In the genomic region with DNA sequence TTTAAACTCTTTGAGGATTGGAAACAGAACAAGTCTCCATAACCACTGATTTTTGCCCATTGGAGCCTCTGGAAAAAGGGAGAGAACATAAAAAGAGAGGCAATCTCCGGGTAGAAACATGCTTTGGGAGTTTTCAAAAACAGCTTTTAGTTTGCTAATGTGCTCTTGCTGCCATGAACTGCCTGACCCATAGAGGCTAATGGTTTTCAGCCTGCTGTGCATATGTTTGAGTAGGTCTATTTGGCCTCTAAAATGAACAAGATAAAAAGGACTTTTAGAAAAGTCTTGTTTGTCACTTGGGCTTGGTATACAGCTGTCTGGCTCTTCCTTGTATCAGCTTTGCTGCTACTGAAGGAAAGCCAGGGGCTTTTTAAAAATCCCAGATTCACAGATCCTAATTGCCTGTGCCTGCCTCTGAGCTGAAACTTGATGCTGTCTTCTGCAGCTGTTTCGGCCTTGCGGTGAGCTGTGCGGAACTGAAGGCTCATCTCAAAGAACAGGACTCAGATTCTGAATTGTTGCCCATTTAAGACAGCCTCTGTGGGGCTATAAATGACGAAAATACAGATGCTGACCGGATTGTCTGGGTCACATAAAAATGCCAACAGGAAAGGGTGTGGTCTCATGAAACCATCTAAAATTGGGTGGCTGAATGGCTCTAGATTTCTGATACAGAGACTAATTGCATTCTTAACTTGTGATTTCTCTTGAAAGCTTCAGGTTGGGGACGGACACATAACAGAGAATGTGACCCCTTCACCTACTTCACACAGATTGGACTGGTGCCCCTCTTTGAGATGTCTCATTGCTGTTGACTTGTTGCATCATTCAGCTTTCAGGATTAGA, we compare ENCODE assay signal across 15 cellular contexts. TPM values are rescaled to one million over a fixed set of nuclear protein-coding genes. Genes with fewer than 3 reads are reported as not detected.
A peak's percentile ranks its signal among the peaks of the same experiment; 100 is the strongest.
DNase-seq lines count a peak whose midpoint lies in the region; ATAC-seq and TF ChIP-seq lines count a peak whose summit lies in the region.
"Had no signal": no experiment of that assay in that cellular context is flagged by ENCODE, and none has a peak within 500 bp of the region (broad histone marks: within the 10 kb centered on the region; RNA-seq: fewer than 3 reads in every experiment).

No MANE protein-coding gene starts in this region.

- no peak overlapping the region for H3K27ac Mint-ChIP-seq in GM23338
- H3K27ac Mint-ChIP-seq in effector memory CD8-positive, alpha-beta T cell = peak overlapping the region; percentile 65 to 78
- H3K27ac Mint-ChIP-seq in endothelial cell (ENCODE audit: unreplicated experiment) = no peak overlapping the region
- H3K27ac Mint-ChIP-seq: activated CD8-positive, alpha-beta T cell treated with anti-CD3 and anti-CD28 coated beads for 36 hours had no signal

- peak overlapping the region; percentile 65; the same call in 1 of the 2 replicates for H3K4me2 ChIP-seq in GM23338

- no peaks in the 10 kb centered on the region for H3K27me3 ChIP-seq in GM23338 (ENCODE audit: insufficient read depth)
- H3K27me3 ChIP-seq in BE2C = no peaks in the 10 kb centered on the region

- H3K36me3 Mint-ChIP-seq in GM23338 (ENCODE audit: low read depth) = no peaks in the 10 kb centered on the region
- no peaks in the 10 kb centered on the region for H3K36me3 Mint-ChIP-seq in effector memory CD8-positive, alpha-beta T cell (ENCODE audit: insufficient read depth)
- H3K36me3 Mint-ChIP-seq in endothelial cell (ENCODE audit: low read depth, unreplicated experiment) = no peaks in the 10 kb centered on the region

- H3K4me3 Mint-ChIP-seq in GM23338 = peak overlapping the region; percentile 26; the same call in 1 of the 3 replicates
- H3K4me3 Mint-ChIP-seq in effector memory CD8-positive, alpha-beta T cell = no peak overlapping the region
- H3K4me3 Mint-ChIP-seq in endothelial cell (ENCODE audit: unreplicated experiment) = no peak overlapping the region
- H3K4me3 Mint-ChIP-seq: activated CD8-positive, alpha-beta T cell treated with anti-CD3 and anti-CD28 coated beads for 36 hours had no signal

- no peak for TF ChIP-seq CTCF in GM23338 (conservative IDR thresholded peaks at IDR 0.05; ENCODE audit: low read depth in 2 of 2)
- no peak for TF ChIP-seq CTCF in BE2C (IDR thresholded peaks at IDR 0.05; ENCODE audit: low read depth, low read length)
- no peak for TF ChIP-seq CTCF in endothelial cell (IDR thresholded peaks at IDR 0.05; ENCODE audit: unreplicated experiment)

- peak; percentile 13 for DNase-seq in GM23338 (ENCODE audit: low spot score)
- peak; percentile 8 for DNase-seq in NCI-H82 treated with DMSO at 0.1 percent for 48 hours (lab: John Stamatoyannopoulos, UW; ENCODE audit: unreplicated experiment)
- no peak for DNase-seq in effector memory CD8-positive, alpha-beta T cell
- DNase-seq in sciatic nerve (ENCODE audit: low spot score) = no peak
- no peak for DNase-seq in BE2C
- DNase-seq in activated CD8-positive, alpha-beta memory T cell treated with anti-CD3 and anti-CD28 coated beads, Interleukin-2, amount 50 U/mL, for 48 hours = no peak
- no peak for DNase-seq in endothelial cell (ENCODE audit: low spot score)
- DNase-seq: activated CD8-positive, alpha-beta T cell treated with anti-CD3 and anti-CD28 coated beads for 36 hours; adrenal gland; heart left ventricle; midbrain; NCI-H1417 treated with DMSO at 0.1 percent for 48 hours; SHP77 treated with DMSO at 0.1 percent for 48 hours; stimulated activated naive CD8-positive, alpha-beta T cell treated with anti-CD3 and anti-CD28 coated beads, Interleukin-15, Interleukin-2, amounts not matched to agents 100 U/mL and 50 U/mL, for 24 hours had no signal

- H3K4me1 ChIP-seq in GM23338 (ENCODE audit: insufficient read depth) (peaks cover 15% of the 10 kb centered on the region), BE2C (no peaks in the 10 kb centered on the region)
- H3K4me1 ChIP-seq: adrenal gland, heart left ventricle had no signal

- H4K20me1 ChIP-seq in GM23338 (replicated peaks; ENCODE audit: insufficient read depth) = no peaks in the 10 kb centered on the region

- no peak overlapping the region for H3K27ac ChIP-seq in GM23338 (ENCODE audit: low read depth)
- H3K27ac ChIP-seq: adrenal gland, heart left ventricle had no signal

- no peaks in the 10 kb centered on the region for H3K36me3 ChIP-seq in GM23338 (ENCODE audit: insufficient read depth)
- H3K36me3 ChIP-seq in BE2C = no peaks in the 10 kb centered on the region
- H3K36me3 ChIP-seq: adrenal gland, heart left ventricle had no signal

- ATAC-seq in GM23338 = peak; percentile 70
- no peak for ATAC-seq in effector memory CD8-positive, alpha-beta T cell (replicated peaks)
- ATAC-seq in sciatic nerve = peak; percentile 81
- no peak for ATAC-seq in HG02759 (IDR thresholded peaks at IDR 0.05; ENCODE audit: unreplicated experiment)
- ATAC-seq: activated CD8-positive, alpha-beta T cell treated with anti-CD3 and anti-CD28 coated beads for 36 hours; heart left ventricle; stimulated activated naive CD8-positive, alpha-beta T cell treated with anti-CD3 and anti-CD28 coated beads, Interleukin-15, Interleukin-2, amounts not matched to agents 100 U/mL and 50 U/mL, for 24 hours had no signal

- H3K9me3 Mint-ChIP-seq in GM23338 (no peaks in the 10 kb centered on the region), endothelial cell (ENCODE audit: unreplicated experiment) (no peaks in the 10 kb centered on the region)
- no peaks in the 10 kb centered on the region for H3K9me3 Mint-ChIP-seq in effector memory CD8-positive, alpha-beta T cell
- H3K9me3 Mint-ChIP-seq: activated CD8-positive, alpha-beta T cell treated with anti-CD3 and anti-CD28 coated beads for 36 hours had no signal

- no peaks in the 10 kb centered on the region for H3F3A ChIP-seq in GM23338 (replicated peaks; ENCODE audit: low read depth)

- H2AFZ ChIP-seq in GM23338 = peak overlapping the region; percentile 96

- H3K79me2 ChIP-seq in GM23338 (replicated peaks; ENCODE audit: insufficient read depth) = no peaks in the 10 kb centered on the region

- H3K4me1 Mint-ChIP-seq in GM23338 = peaks cover 29% of the 10 kb centered on the region
- H3K4me1 Mint-ChIP-seq in effector memory CD8-positive, alpha-beta T cell (ENCODE audit: low read depth in 2 of 2) = no peaks in the 10 kb centered on the region
- H3K4me1 Mint-ChIP-seq in endothelial cell (ENCODE audit: unreplicated experiment) = peaks cover 5% of the 10 kb centered on the region

- H3K9me2 ChIP-seq in GM23338 (ENCODE audit: insufficient read depth) = no peaks in the 10 kb centered on the region

- H3K9me3 ChIP-seq in BE2C = no peaks in the 10 kb centered on the region
- H3K9me3 ChIP-seq: adrenal gland, heart left ventricle had no signal

- H3K4me3 ChIP-seq in GM23338 = no peak overlapping the region
- no peak overlapping the region for H3K4me3 ChIP-seq in BE2C (ENCODE audit: low read depth, low read length)
- H3K4me3 ChIP-seq: adrenal gland, heart left ventricle had no signal

- intact Hi-C loops in sciatic nerve (cut with DNase I) = no loop called here

- H3K27me3 Mint-ChIP-seq in GM23338 (ENCODE audit: insufficient read depth, low read depth, poor library complexity) = peaks cover 5% of the 10 kb centered on the region
- peaks cover 0 to 3% of the 10 kb centered on the region in 2 donors for H3K27me3 Mint-ChIP-seq in effector memory CD8-positive, alpha-beta T cell
- H3K27me3 Mint-ChIP-seq in endothelial cell (ENCODE audit: unreplicated experiment) = no peaks in the 10 kb centered on the region
- H3K27me3 Mint-ChIP-seq: activated CD8-positive, alpha-beta T cell treated with anti-CD3 and anti-CD28 coated beads for 36 hours had no signal

TF ChIP-seq in GM23338, 12 proteins besides CTCF, POLR2A, EP300 and RAD21:
- no peak for TF ChIP-seq EZH2phosphoT487 (IDR thresholded peaks at IDR 0.05; ENCODE audit: unreplicated experiment)
- no peak for TF ChIP-seq NANOG (IDR thresholded peaks at IDR 0.05; ENCODE audit: borderline replicate concordance)
- TF ChIP-seq ZNF114 (CRISPR knock-in tag; IDR thresholded peaks at IDR 0.05) = no peak
- TF ChIP-seq STAT1 (IDR thresholded peaks at IDR 0.05; ENCODE audit: unreplicated experiment) = no peak
- no peak for TF ChIP-seq CREB1 (CRISPR knock-in tag; IDR thresholded peaks at IDR 0.05; ENCODE audit: low read depth)
- TF ChIP-seq ZNF331 (CRISPR knock-in tag; IDR thresholded peaks at IDR 0.05; ENCODE audit: low read depth) = no peak
- TF ChIP-seq, protein P1, sequence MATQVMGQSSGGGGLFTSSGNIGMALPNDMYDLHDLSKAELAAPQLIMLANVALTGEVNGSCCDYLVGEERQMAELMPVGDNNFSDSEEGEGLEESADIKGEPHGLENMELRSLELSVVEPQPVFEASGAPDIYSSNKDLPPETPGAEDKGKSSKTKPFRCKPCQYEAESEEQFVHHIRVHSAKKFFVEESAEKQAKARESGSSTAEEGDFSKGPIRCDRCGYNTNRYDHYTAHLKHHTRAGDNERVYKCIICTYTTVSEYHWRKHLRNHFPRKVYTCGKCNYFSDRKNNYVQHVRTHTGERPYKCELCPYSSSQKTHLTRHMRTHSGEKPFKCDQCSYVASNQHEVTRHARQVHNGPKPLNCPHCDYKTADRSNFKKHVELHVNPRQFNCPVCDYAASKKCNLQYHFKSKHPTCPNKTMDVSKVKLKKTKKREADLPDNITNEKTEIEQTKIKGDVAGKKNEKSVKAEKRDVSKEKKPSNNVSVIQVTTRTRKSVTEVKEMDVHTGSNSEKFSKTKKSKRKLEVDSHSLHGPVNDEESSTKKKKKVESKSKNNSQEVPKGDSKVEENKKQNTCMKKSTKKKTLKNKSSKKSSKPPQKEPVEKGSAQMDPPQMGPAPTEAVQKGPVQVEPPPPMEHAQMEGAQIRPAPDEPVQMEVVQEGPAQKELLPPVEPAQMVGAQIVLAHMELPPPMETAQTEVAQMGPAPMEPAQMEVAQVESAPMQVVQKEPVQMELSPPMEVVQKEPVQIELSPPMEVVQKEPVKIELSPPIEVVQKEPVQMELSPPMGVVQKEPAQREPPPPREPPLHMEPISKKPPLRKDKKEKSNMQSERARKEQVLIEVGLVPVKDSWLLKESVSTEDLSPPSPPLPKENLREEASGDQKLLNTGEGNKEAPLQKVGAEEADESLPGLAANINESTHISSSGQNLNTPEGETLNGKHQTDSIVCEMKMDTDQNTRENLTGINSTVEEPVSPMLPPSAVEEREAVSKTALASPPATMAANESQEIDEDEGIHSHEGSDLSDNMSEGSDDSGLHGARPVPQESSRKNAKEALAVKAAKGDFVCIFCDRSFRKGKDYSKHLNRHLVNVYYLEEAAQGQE (IDR thresholded peaks at IDR 0.05; ENCODE audit: unreplicated experiment) = no peak

RNA-seq across cellular contexts. Expression of a gene that starts 18.4 kb away (rescaled TPM):
- total RNA-seq in GM23338 (2014; rRNA removed; shearing (Covaris generic)) = 6.3 and 6.4 TPM in 2 replicates
- polyA plus RNA-seq in GM23338 (2016; fragmentation: Nextera tagmentation; extraction: Ambion mirVana) = 1.1 and 2.0 TPM in 2 replicates
- total RNA-seq in sciatic nerve = 11.6 TPM
- 5.9 TPM for polyA plus RNA-seq in BE2C (2012; ENCODE audit: insufficient read depth, insufficient read length, low read depth)
- 5.7 TPM for total RNA-seq in endothelial cell (ENCODE audit: unreplicated experiment)

RNA-seq across cellular contexts. Expression of a gene that starts 59.6 kb away (rescaled TPM):
- total RNA-seq in GM23338 (2014; rRNA removed; shearing (Covaris generic)) = 18.0 and 28.2 TPM in 2 replicates
- 35.9 and 43.9 TPM in 2 replicates for polyA plus RNA-seq in GM23338 (2016; fragmentation: Nextera tagmentation; extraction: Ambion mirVana)
- total RNA-seq in sciatic nerve (60.5 TPM), endothelial cell (ENCODE audit: unreplicated experiment) (49.4 TPM)
- polyA plus RNA-seq in BE2C (2012; ENCODE audit: insufficient read depth, insufficient read length, low read depth) = 90.3 TPM

Comparison
In these comparisons a context has a peak if more than half of its experiments do, and no peak if none do; other contexts are left out.
1. ATAC-seq: peak in GM23338 (single experiment) and sciatic nerve (single experiment); none in effector memory CD8-positive, alpha-beta T cell (single experiment) and HG02759 (single experiment).
2. DNase-seq: peak in GM23338 (single experiment) and NCI-H82 treated with DMSO at 0.1 percent for 48 hours (single experiment); none in effector memory CD8-positive, alpha-beta T cell (0 of 3), sciatic nerve (single experiment), BE2C (single experiment), activated CD8-positive, alpha-beta memory T cell treated with anti-CD3 and anti-CD28 coated beads, Interleukin-2, amount 50 U/mL, for 48 hours (single experiment) and endothelial cell (single experiment).
3. H3K27ac Mint-ChIP-seq: peak in effector memory CD8-positive, alpha-beta T cell (2 of 2); none in GM23338 (single experiment) and endothelial cell (single experiment).